Comparison of ENCODE assay signal across 10 cellular contexts in genomic region chr1:212721388-212722247, GRCh38. TPM values are rescaled to one million over a fixed set of nuclear protein-coding genes. Genes with fewer than 3 reads are reported as not detected.
A peak's percentile ranks its signal among the peaks of the same experiment; 100 is the strongest.
DNase-seq lines count a peak whose midpoint lies in the region; ATAC-seq and TF ChIP-seq lines count a peak whose summit lies in the region.
"Had no signal": no experiment of that assay in that cellular context is flagged by ENCODE, and none has a peak within 500 bp of the region (broad histone marks: within the 10 kb centered on the region; RNA-seq: fewer than 3 reads in every experiment).

No MANE protein-coding gene starts in this region.

- TF ChIP-seq POLR2A in Peyer's patch (IDR thresholded peaks at IDR 0.05) = no peak

- peak overlapping the region; percentile 30 for H3K4me2 ChIP-seq in fibroblast of lung (ENCODE audit: extremely low read depth, insufficient read depth, low read length)
- H3K4me2 ChIP-seq: KMS-11 had no signal

- ATAC-seq in GM19463 (IDR thresholded peaks at IDR 0.05; ENCODE audit: unreplicated experiment) = peak; percentile 67
- peak; percentile 96 for ATAC-seq in RWPE2 (ENCODE audit: low read depth)
- ATAC-seq in HG03469 (IDR thresholded peaks at IDR 0.05; ENCODE audit: unreplicated experiment) = no peak
- no peak for ATAC-seq in HG02588 (IDR thresholded peaks at IDR 0.05; ENCODE audit: unreplicated experiment)

- H3K36me3 ChIP-seq in RWPE2 (ENCODE audit: low read depth) (no peaks in the 10 kb centered on the region), fibroblast of lung (ENCODE audit: control insufficient read depth, insufficient read depth, low read length) (peaks cover 2% of the 10 kb centered on the region), Peyer's patch (no peaks in the 10 kb centered on the region)

- H3K4me1 ChIP-seq in RWPE2 (ENCODE audit: insufficient read depth, poor library complexity, severe bottlenecking) = no peaks in the 10 kb centered on the region
- H3K4me1 ChIP-seq in fibroblast of lung (ENCODE audit: control insufficient read depth, extremely low read depth, insufficient read depth, low read length) = no peaks in the 10 kb centered on the region
- peaks cover 0 to 9% (median 0%) of the 10 kb centered on the region in 4 donors for H3K4me1 ChIP-seq in Peyer's patch

- no peak overlapping the region for H2AFZ ChIP-seq in fibroblast of lung (ENCODE audit: low read length)

- no peak overlapping the region for H3K9ac ChIP-seq in fibroblast of lung (ENCODE audit: insufficient read depth, low read length)
- H3K9ac ChIP-seq: KMS-11 had no signal

- H3K9me3 ChIP-seq in RWPE2 (ENCODE audit: severe bottlenecking) (no peaks in the 10 kb centered on the region), fibroblast of lung (ENCODE audit: control insufficient read depth, insufficient read depth, low read depth, low read length) (no peaks in the 10 kb centered on the region), Peyer's patch (peaks cover 0 to 4% (median 0%) of the 10 kb centered on the region in 4 donors)

- H3K4me3 ChIP-seq in RWPE2 (ENCODE audit: severe bottlenecking) = no peak overlapping the region
- no peak overlapping the region for H3K4me3 ChIP-seq in fibroblast of lung (replicated peaks in 1 of 4; ENCODE audit: control extremely low read depth in 1 of 4, insufficient read depth in 1 of 4, low read depth in 3 of 4, low read length in 4 of 4)
- H3K4me3 ChIP-seq in Peyer's patch = no peak overlapping the region

- H3K27ac ChIP-seq in RWPE2 (ENCODE audit: poor library complexity, severe bottlenecking) (no peak overlapping the region), fibroblast of lung (ENCODE audit: insufficient read depth, low read length) (peak overlapping the region; percentile 15), Peyer's patch (no peak overlapping the region)
- H3K27ac ChIP-seq: KMS-11 had no signal

- DNase-seq in A172 (ENCODE audit: low spot score) (peak; percentile 89), RWPE2 (ENCODE audit: low spot score) (no peak), fibroblast of lung (ENCODE audit: low read depth in 2 of 2) (peak; percentile 67 to 89), Peyer's patch (no peak), ecto neural progenitor cell (ENCODE audit: low spot score) (no peak)

- no peak for TF ChIP-seq CTCF in RWPE2 (IDR thresholded peaks at IDR 0.05; ENCODE audit: poor library complexity, severe bottlenecking)
- TF ChIP-seq CTCF in fibroblast of lung (conservative IDR thresholded peaks at IDR 0.05 in 1 of 2, IDR thresholded peaks at IDR 0.05 in 1 of 2; ENCODE audit: low read depth in 1 of 2, low read length in 2 of 2) = no peak
- no peak for TF ChIP-seq CTCF in Peyer's patch (IDR thresholded peaks at IDR 0.05)

- H3K27me3 ChIP-seq in RWPE2 (ENCODE audit: insufficient read depth, poor library complexity, severe bottlenecking) (no peaks in the 10 kb centered on the region), fibroblast of lung (ENCODE audit: control insufficient read depth, insufficient read depth, low read length) (no peaks in the 10 kb centered on the region), Peyer's patch (no peaks in the 10 kb centered on the region)

- no peaks in the 10 kb centered on the region for H4K20me1 ChIP-seq in fibroblast of lung (ENCODE audit: control insufficient read depth, extremely low read depth, insufficient read depth, low read length)

- H3K79me2 ChIP-seq in fibroblast of lung (ENCODE audit: control insufficient read depth, insufficient read depth, low read length) = no peaks in the 10 kb centered on the region

RNA-seq across cellular contexts. Expression of gene BATF3, which starts 22.0 kb away (rescaled TPM):
- total RNA-seq in A172 (2014; rRNA removed; shearing (Covaris generic)) = 1.6 and 2.1 TPM in 2 replicates
- 3.3 and 6.8 TPM in 2 replicates for total RNA-seq in fibroblast of lung
- polyA plus RNA-seq in fibroblast of lung = 3.6 and 9.1 TPM in 2 replicates
- polyA plus RNA-seq in fibroblast of lung (2012) = 8.4 and 19.3 TPM in 2 replicates
- 1.0 and 4.8 TPM in 2 replicates for polyA minus RNA-seq in fibroblast of lung (ENCODE audit: low replicate concordance)
- 1 to 10 TPM in 3 of 4 donors, not detected in 1; 2.1 to 6.6 (median 4.7) TPM for total RNA-seq in Peyer's patch
- total RNA-seq: neural crest cell had no signal

Comparison
In these comparisons a context has a peak if more than half of its experiments do, and no peak if none do; other contexts are left out.
1. DNase-seq: peak in A172 (single experiment) and fibroblast of lung (2 of 2); none in RWPE2 (single experiment), Peyer's patch (0 of 3) and ecto neural progenitor cell (single experiment).
2. ATAC-seq: peak in GM19463 (single experiment) and RWPE2 (single experiment); none in HG03469 (single experiment) and HG02588 (single experiment).